In the genomic region with DNA sequence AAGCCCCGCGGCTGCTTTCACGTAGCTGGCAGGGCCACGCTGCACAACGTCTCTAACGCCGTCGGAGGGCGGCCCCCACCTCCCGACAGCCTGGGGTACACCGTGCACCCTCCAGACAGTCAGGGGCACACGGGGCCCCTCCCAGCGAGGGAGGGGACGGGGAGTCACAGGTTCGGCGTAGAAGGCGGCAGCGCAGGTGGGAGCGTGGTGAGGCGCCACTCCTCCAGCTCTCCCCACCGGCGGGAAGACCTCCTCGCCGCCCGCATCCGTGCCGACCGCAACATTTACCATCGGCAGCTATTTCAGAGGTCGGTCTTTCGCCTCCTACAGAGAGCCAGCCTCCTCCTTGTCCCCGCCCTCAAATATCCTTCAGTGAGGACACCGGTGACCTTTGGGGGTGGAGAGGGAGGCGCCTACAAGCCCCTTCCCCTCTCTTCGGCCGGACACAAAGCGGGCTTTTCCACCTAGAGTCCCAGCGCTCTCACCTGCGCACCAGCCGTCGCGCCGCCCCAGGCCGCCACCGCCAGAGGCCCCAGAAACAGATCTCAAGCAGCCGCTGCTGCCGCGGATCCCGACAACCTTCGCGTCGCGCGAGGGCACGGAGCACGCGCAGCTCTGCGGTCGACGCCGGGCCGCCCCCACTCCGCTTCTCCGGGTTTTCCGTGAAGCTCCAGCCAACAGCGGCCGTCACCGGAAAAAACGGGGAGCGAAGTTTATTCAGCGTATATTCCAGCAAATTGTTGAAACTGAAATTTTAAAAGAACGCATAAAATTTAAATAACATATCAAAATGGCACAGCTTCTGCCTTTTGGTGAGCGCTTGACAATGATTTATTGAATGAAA, we compare ENCODE assay signal across 8 cellular contexts. TPM values are rescaled to one million over a fixed set of nuclear protein-coding genes. Genes with fewer than 3 reads are reported as not detected.
DNase-seq lines count a peak whose midpoint lies in the region; ATAC-seq and TF ChIP-seq lines count a peak whose summit lies in the region.

TSS of gene MKKS (minus strand) at position 600 of the 844 bp plus-strand sequence. CDS start 20,708 bp downstream, outside the sequence.

- ATAC-seq in RWPE2 (ENCODE audit: low read depth) = peak; percentile 52

- peak within 1 kb of the TSS; percentile 87 for H3K4me3 ChIP-seq in LNCaP clone FGC (ENCODE audit: low read depth, low read length)
- H3K4me3 ChIP-seq in RWPE2 (ENCODE audit: severe bottlenecking) = peak within 1 kb of the TSS; percentile 75
- H3K4me3 ChIP-seq in neural progenitor cell = peak within 1 kb of the TSS; percentile 69
- H3K4me3 ChIP-seq in stomach smooth muscle (ENCODE audit: low read length in 2 of 2) = peak within 1 kb of the TSS; percentile 89 to 97

- peaks cover 14% of the 10 kb centered on the region for H4K20me1 ChIP-seq in neural progenitor cell (ENCODE audit: low read depth)

- peaks cover 32% of the 10 kb centered on the region for H3K4me1 Mint-ChIP-seq in neural progenitor cell

- peaks cover 79% of the 10 kb centered on the region for H3K79me2 ChIP-seq in neural progenitor cell (ENCODE audit: low read depth)

- H3K9ac ChIP-seq in neural progenitor cell (peak within 1 kb of the TSS; percentile 49), stomach smooth muscle (ENCODE audit: low read length in 2 of 2) (peak within 1 kb of the TSS; percentile 86 to 94)

- H3K36me3 ChIP-seq in RWPE2 (ENCODE audit: low read depth) (peaks cover 13% of the 10 kb centered on the region), neural progenitor cell (no peaks in the 10 kb centered on the region), stomach smooth muscle (ENCODE audit: control insufficient read depth in 2 of 2, insufficient read depth in 2 of 2, low read length in 2 of 2) (no peaks in the 10 kb centered on the region)

- H3K27ac ChIP-seq in RWPE2 (ENCODE audit: poor library complexity, severe bottlenecking) = peak within 1 kb of the TSS; percentile 79
- H3K27ac ChIP-seq in neural progenitor cell = peak within 1 kb of the TSS; percentile 75
- peak within 1 kb of the TSS; percentile 88 for H3K27ac ChIP-seq in stomach smooth muscle (ENCODE audit: low read length)

- H3K4me2 ChIP-seq in neural progenitor cell = peak within 1 kb of the TSS; percentile 80

- H3K36me3 Mint-ChIP-seq in neural progenitor cell = peaks cover 18% of the 10 kb centered on the region

- DNase-seq in EL (peak; percentile 90), GOT3 (lab: John Stamatoyannopoulos, UW) (peak; percentile 86), LNCaP clone FGC (ENCODE audit: low read depth) (peak; percentile 74), RWPE2 (ENCODE audit: low spot score) (peak; percentile 88), fibroblast of the conjunctiva (ENCODE audit: low read depth) (peak; percentile 68), neural progenitor cell (ENCODE audit: low spot score) (peak; percentile 95)
- peak; percentile 95 for DNase-seq in activated effector memory CD4-positive, alpha-beta T cell treated with anti-CD3 and anti-CD28 coated beads, Interleukin-2, amount 50 U/mL, for 16 hours

- TF ChIP-seq CTCF in LNCaP clone FGC (IDR thresholded peaks at IDR 0.05; ENCODE audit: control insufficient read depth, extremely low read depth, insufficient read depth) = no peak
- no peak for TF ChIP-seq CTCF in RWPE2 (IDR thresholded peaks at IDR 0.05; ENCODE audit: poor library complexity, severe bottlenecking)
- TF ChIP-seq CTCF in neural progenitor cell (IDR thresholded peaks at IDR 0.05) = peak; percentile 9

- no peaks in the 10 kb centered on the region for H3K27me3 ChIP-seq in RWPE2 (ENCODE audit: insufficient read depth, poor library complexity, severe bottlenecking)
- H3K27me3 ChIP-seq in neural progenitor cell = no peaks in the 10 kb centered on the region
- no peaks in the 10 kb centered on the region for H3K27me3 ChIP-seq in stomach smooth muscle (ENCODE audit: control insufficient read depth in 1 of 2, insufficient read depth in 2 of 2, low read length in 2 of 2)

- H3K4me3 Mint-ChIP-seq in neural progenitor cell = peak within 1 kb of the TSS; percentile 94

- peaks cover 2% of the 10 kb centered on the region for H3K27me3 Mint-ChIP-seq in neural progenitor cell (ENCODE audit: insufficient read depth, low read depth)

- H3K4me1 ChIP-seq in RWPE2 (ENCODE audit: insufficient read depth, poor library complexity, severe bottlenecking) = peaks cover 17% of the 10 kb centered on the region
- peaks cover 32% of the 10 kb centered on the region for H3K4me1 ChIP-seq in neural progenitor cell
- H3K4me1 ChIP-seq in stomach smooth muscle (ENCODE audit: control insufficient read depth, insufficient read depth, low read length) = peaks cover 18% of the 10 kb centered on the region

- H2AFZ ChIP-seq in neural progenitor cell (replicated peaks) = peak within 1 kb of the TSS; percentile 99

- H3F3A ChIP-seq in neural progenitor cell (ENCODE audit: low read depth) = peaks cover 9% of the 10 kb centered on the region

- H3K9me3 ChIP-seq in RWPE2 (ENCODE audit: severe bottlenecking) (no peaks in the 10 kb centered on the region), neural progenitor cell (ENCODE audit: low read depth) (no peaks in the 10 kb centered on the region), stomach smooth muscle (ENCODE audit: control insufficient read depth in 2 of 2, low read length in 2 of 2) (no peaks in the 10 kb centered on the region)

- H3K27ac Mint-ChIP-seq in neural progenitor cell = peak within 1 kb of the TSS; percentile 29

- H3K9me3 Mint-ChIP-seq in neural progenitor cell = peaks cover 2% of the 10 kb centered on the region

RNA-seq across cellular contexts. Expression of gene MKKS, which starts in this region (rescaled TPM):
- 23.9 and 36.3 TPM in 2 replicates for total RNA-seq in neural progenitor cell (ENCODE audit: low replicate concordance)

Comparison
In these comparisons a context has a peak if more than half of its experiments do, and no peak if none do; other contexts are left out.
1. Peak in every context shown above with its lines: DNase-seq, ATAC-seq, H3K4me3 ChIP-seq and H3K27ac ChIP-seq.